Comparison of ENCODE assay signal across 21 cellular contexts in the genomic region with DNA sequence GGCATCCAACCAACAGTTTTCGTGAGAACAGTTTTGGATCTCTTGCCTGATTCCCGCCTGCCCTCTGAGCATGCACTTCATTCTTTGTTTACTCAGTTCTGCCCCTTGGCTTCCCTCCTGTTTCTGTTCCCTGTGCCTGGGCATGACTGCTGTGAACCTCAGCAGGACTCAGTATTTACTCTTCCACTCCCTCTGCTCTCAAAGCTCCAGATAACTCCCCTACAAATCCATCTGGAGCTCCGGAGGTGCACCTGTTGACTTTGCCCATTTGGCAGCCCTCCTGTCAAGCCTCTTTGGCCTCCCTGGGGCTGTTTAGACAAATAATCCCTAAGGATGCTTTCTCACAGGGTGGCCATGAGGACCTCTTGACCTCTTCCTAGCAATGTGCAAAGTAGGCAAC. TPM values are rescaled to one million over a fixed set of nuclear protein-coding genes. Genes with fewer than 3 reads are reported as not detected.
A peak's percentile ranks its signal among the peaks of the same experiment; 100 is the strongest.
DNase-seq lines count a peak whose midpoint lies in the region; ATAC-seq, FAIRE-seq and TF ChIP-seq lines count a peak whose summit lies in the region.
"Had no signal": no experiment of that assay in that cellular context is flagged by ENCODE, and none has a peak within 500 bp of the region (broad histone marks: within the 10 kb centered on the region; RNA-seq: fewer than 3 reads in every experiment).

No MANE protein-coding gene starts in this region.

- TF ChIP-seq CTCF in IMR-90 (conservative IDR thresholded peaks at IDR 0.05; ENCODE audit: low read depth, low read length) (no peak), pancreas (IDR thresholded peaks at IDR 0.05) (no peak), GM13977 (IDR thresholded peaks at IDR 0.05; ENCODE audit: extremely low read depth, insufficient read depth, missing control alignments) (no peak)

- H3K36me3 Mint-ChIP-seq in natural killer cell treated with Interleukin-12 subunit alpha and Interleukin-12 subunit beta and Interleukin-15 and Interleukin-18, amount 100 ng/mL, for 72 hours = no peaks in the 10 kb centered on the region

- H4K20me1 ChIP-seq in IMR-90 (ENCODE audit: insufficient read depth, low read length) = no peaks in the 10 kb centered on the region

- H3K4me2 ChIP-seq in IMR-90 (ENCODE audit: low read depth, low read length) = no peak overlapping the region

- H3K27ac ChIP-seq in IMR-90 (ENCODE audit: insufficient read depth, low read length) (no peak overlapping the region), pancreas (no peak overlapping the region)
- H3K27ac ChIP-seq: adrenal gland, heart right ventricle, parathyroid adenoma, RWPE1 had no signal

- H3K9ac ChIP-seq in IMR-90 (ENCODE audit: low read depth, low read length) = no peak overlapping the region
- H3K9ac ChIP-seq: parathyroid adenoma had no signal

- H2BK20ac ChIP-seq in IMR-90 (ENCODE audit: low read depth, low read length) = no peak overlapping the region

- no peak overlapping the region for H4K91ac ChIP-seq in IMR-90 (ENCODE audit: insufficient read depth, low read depth, low read length)

- H3K4me1 Mint-ChIP-seq in natural killer cell treated with Interleukin-12 subunit alpha and Interleukin-12 subunit beta and Interleukin-15 and Interleukin-18, amount 100 ng/mL, for 72 hours (ENCODE audit: low read depth in 2 of 2) = peaks cover 0 to 3% of the 10 kb centered on the region in 2 donors
- H3K4me1 Mint-ChIP-seq: memory B cell had no signal

- no peak overlapping the region for H3K4me3 ChIP-seq in IMR-90 (ENCODE audit: insufficient read depth, low read depth, low read length)
- H3K4me3 ChIP-seq in pancreas = no peak overlapping the region
- H3K4me3 ChIP-seq: adrenal gland, GM12878, heart right ventricle had no signal

- CTCF ChIA-PET in IMR-90 (lab: Yijun Ruan, JAX) = no interaction called here

- intact Hi-C loops in IMR-90 (cut with micrococcal nuclease) (no loop called here), pancreas (cut with DNase I) (no loop called here)

- H3K27me3 Mint-ChIP-seq in natural killer cell treated with Interleukin-12 subunit alpha and Interleukin-12 subunit beta and Interleukin-15 and Interleukin-18, amount 100 ng/mL, for 72 hours = peaks cover 21 to 40% of the 10 kb centered on the region in 2 donors

- no peak for FAIRE-seq in pancreas (lab: Jason Lieb, UNC)
- FAIRE-seq: GM12878 had no signal

- H3K4me1 ChIP-seq in IMR-90 (ENCODE audit: control insufficient read depth, insufficient read depth, low read length) = no peaks in the 10 kb centered on the region
- no peaks in the 10 kb centered on the region for H3K4me1 ChIP-seq in pancreas
- H3K4me1 ChIP-seq: adrenal gland, parathyroid adenoma had no signal

- H3K14ac ChIP-seq in IMR-90 (replicated peaks; ENCODE audit: low read depth, low read length) = no peak overlapping the region

- H3K18ac ChIP-seq in IMR-90 (ENCODE audit: low read depth, low read length) = no peak overlapping the region

- POLR2A ChIA-PET in IMR-90 (lab: Charles Lee; ENCODE audit: unreplicated experiment) = no interaction called here

- H2AFZ ChIP-seq in IMR-90 (replicated peaks; ENCODE audit: low read length, poor library complexity) = no peak overlapping the region
- H2AFZ ChIP-seq: parathyroid adenoma had no signal

- dilution Hi-C loops in IMR-90 (cut with HindIII; ENCODE audit: low sequenced_read_pairs, unreplicated experiment) = no loop called here

- no peak overlapping the region for H2AK5ac ChIP-seq in IMR-90 (ENCODE audit: low read depth, low read length)

- H2BK5ac ChIP-seq in IMR-90 (ENCODE audit: low read depth, low read length, poor library complexity, severe bottlenecking) = no peak overlapping the region

- 83% methylated on average over 3 of the region's 3 CpGs; no CpG with 5 or more reads in 1 of the 2 experiments for WGBS in IMR-90 (ENCODE audit: extremely low coverage in 2 of 2, insufficient read length in 1 of 2), 2 experiments
- WGBS in pancreas, 2 donors = 26 to 37% methylated on average over 3 of the region's 3 CpGs

- no peak overlapping the region for H4K8ac ChIP-seq in IMR-90 (ENCODE audit: low read depth in 2 of 2, low read length in 2 of 2)

- no TSS peak for BruUV-seq in IMR-90 (replicated peaks; lab: Mats Ljungman, UMichigan)

- H3K4me3 Mint-ChIP-seq in natural killer cell treated with Interleukin-12 subunit alpha and Interleukin-12 subunit beta and Interleukin-15 and Interleukin-18, amount 100 ng/mL, for 72 hours = no peak overlapping the region
- H3K4me3 Mint-ChIP-seq: activated CD4-positive, alpha-beta T cell treated with anti-CD3 and anti-CD28 coated beads, Interleukin-2, amount 10 ng/mL, durations not matched to agents 7 days and 5 days; memory B cell; naive thymus-derived CD8-positive, alpha-beta T cell had no signal

- H3K27me3 ChIP-seq in IMR-90 (ENCODE audit: control insufficient read depth, insufficient read depth, low read length) (peaks cover 4% of the 10 kb centered on the region), pancreas (no peaks in the 10 kb centered on the region)
- H3K27me3 ChIP-seq: adrenal gland, heart right ventricle had no signal

- peaks cover 3% of the 10 kb centered on the region for H3K9me3 Mint-ChIP-seq in natural killer cell treated with Interleukin-12 subunit alpha and Interleukin-12 subunit beta and Interleukin-15 and Interleukin-18, amount 100 ng/mL, for 72 hours
- H3K9me3 Mint-ChIP-seq: memory B cell had no signal

- H3K9me3 ChIP-seq in IMR-90 (ENCODE audit: control insufficient read depth, insufficient read depth, low read length) (no peaks in the 10 kb centered on the region), pancreas (no peaks in the 10 kb centered on the region)
- H3K9me3 ChIP-seq: adrenal gland, heart right ventricle had no signal

- in situ Hi-C loops in IMR-90 (cut with MboI; ENCODE audit: low sequenced_read_pairs) = no loop called here
- in situ Hi-C loops in GM13977 (cut with MboI; ENCODE audit: low pct_unique_long_range_greater_than_20kb, low sequenced_read_pairs, unreplicated experiment) = no loop called here

- H4K5ac ChIP-seq in IMR-90 (ENCODE audit: low read depth, low read length) = no peak overlapping the region

- H3K4ac ChIP-seq in IMR-90 (ENCODE audit: low read depth, low read length) = no peak overlapping the region

- H3K36me3 ChIP-seq in IMR-90 (ENCODE audit: control insufficient read depth, insufficient read depth, low read length) (no peaks in the 10 kb centered on the region), pancreas (no peaks in the 10 kb centered on the region)
- H3K36me3 ChIP-seq: adrenal gland, heart right ventricle had no signal

- DNase-seq in IMR-90 = no peak
- peak; percentile 16 for DNase-seq in NCI-H2029 (lab: John Stamatoyannopoulos, UW)
- peak; percentile 38 for DNase-seq in SHP77 treated with DMSO at 0.1 percent for 48 hours (lab: John Stamatoyannopoulos, UW)
- DNase-seq in pancreas = peak in 4 of 6 donors; percentile 17 to 34 (median 25)
- DNase-seq in globus pallidus (ENCODE audit: low spot score) = no peak
- no peak for DNase-seq in GM13977 (ENCODE audit: low spot score)
- DNase-seq in natural killer cell treated with Interleukin-12 subunit alpha and Interleukin-12 subunit beta and Interleukin-15 and Interleukin-18, amount 100 ng/mL, for 72 hours (ENCODE audit: low spot score) = no peak
- no peak for DNase-seq in NCI-H526 (lab: John Stamatoyannopoulos, UW)
- DNase-seq: activated CD4-positive, alpha-beta T cell treated with anti-CD3 and anti-CD28 coated beads, Interleukin-2, amount 10 ng/mL, durations not matched to agents 7 days and 5 days; activated CD8-positive, alpha-beta memory T cell treated with anti-CD3 and anti-CD28 coated beads, Interleukin-2, amount 50 U/mL, for 4 hours; activated effector memory CD4-positive, alpha-beta T cell treated with anti-CD3 and anti-CD28 coated beads, Interleukin-2, amount 50 U/mL, for 16 hours; adrenal gland; GF-D8; heart right ventricle; naive thymus-derived CD8-positive, alpha-beta T cell; NCI-H1436 treated with DMSO at 0.1 percent for 48 hours; stimulated activated CD4-positive, alpha-beta T cell treated with anti-CD3 and anti-CD28 coated beads, Interleukin-2, amount 100 ng/mL, for 48 hours had no signal

- no peak overlapping the region for H3K56ac ChIP-seq in IMR-90 (ENCODE audit: extremely low read depth, insufficient read depth, low read length)

- H3K27ac Mint-ChIP-seq in natural killer cell treated with Interleukin-12 subunit alpha and Interleukin-12 subunit beta and Interleukin-15 and Interleukin-18, amount 100 ng/mL, for 72 hours = no peak overlapping the region
- H3K27ac Mint-ChIP-seq: activated CD4-positive, alpha-beta T cell treated with anti-CD3 and anti-CD28 coated beads, Interleukin-2, amount 10 ng/mL, durations not matched to agents 7 days and 5 days; memory B cell had no signal

- no peak for TF ChIP-seq RAD21 in IMR-90 (IDR thresholded peaks at IDR 0.05; ENCODE audit: low read length)

- H3K79me1 ChIP-seq in IMR-90 (ENCODE audit: low read depth in 1 of 2, low read length in 2 of 2) = no peaks in the 10 kb centered on the region

- ATAC-seq in IMR-90 (ENCODE audit: low read depth) = no peak
- peak; percentile 75 to 98 (median 91) for ATAC-seq in pancreas
- ATAC-seq in natural killer cell treated with Interleukin-12 subunit alpha and Interleukin-12 subunit beta and Interleukin-15 and Interleukin-18, amount 100 ng/mL, for 72 hours = no peak
- ATAC-seq: GM12878; heart right ventricle; naive thymus-derived CD8-positive, alpha-beta T cell had no signal

- no peak overlapping the region for H2BK120ac ChIP-seq in IMR-90 (ENCODE audit: low read depth, low read length)

- H3K9me1 ChIP-seq in IMR-90 (ENCODE audit: insufficient read depth, low read length) = no peaks in the 10 kb centered on the region

- no peak overlapping the region for H3K23ac ChIP-seq in IMR-90 (ENCODE audit: low read depth, low read length)

- H2AK9ac ChIP-seq in IMR-90 (replicated peaks; ENCODE audit: low read depth, low read length, poor library complexity) = peak overlapping the region; percentile 42

- no peak for TF ChIP-seq POLR2A in IMR-90 (IDR thresholded peaks at IDR 0.05; ENCODE audit: low read depth, low read length)

- H2BK15ac ChIP-seq in IMR-90 (ENCODE audit: low read depth, low read length) = no peak overlapping the region

TF ChIP-seq in IMR-90, 13 proteins besides CTCF, POLR2A, EP300 and RAD21 (continues in another document):
- TF ChIP-seq RFX5 (IDR thresholded peaks at IDR 0.05; ENCODE audit: low read depth, low read length) (no peak), CHD1 (IDR thresholded peaks at IDR 0.05; ENCODE audit: low read depth, low read length) (no peak), BHLHE40 (IDR thresholded peaks at IDR 0.05; ENCODE audit: low read depth, low read length) (no peak), CEBPB (IDR thresholded peaks at IDR 0.05; ENCODE audit: low read depth, low read length) (no peak)

RNA-seq across cellular contexts. Expression of gene ARGLU1, which starts 34.2 kb away (rescaled TPM):
- total RNA-seq in IMR-90 (2012; rRNA removed) = 11.1 and 28.1 TPM in 2 replicates
- polyA plus RNA-seq in IMR-90 (2012; rRNA removed) = 50.0 and 51.4 TPM in 2 replicates
- polyA plus RNA-seq in IMR-90 (2012; cell fraction: cytosol; rRNA removed) = 10.8 and 11.3 TPM in 2 replicates
- polyA plus RNA-seq in IMR-90 (2012; cell fraction: nucleus; rRNA removed; ENCODE audit: low replicate concordance) = 142 and 399 TPM in 2 replicates
- 10 to 100 TPM; 15.9 to 42.4 (median 24.2) TPM for total RNA-seq in pancreas
- polyA plus RNA-seq in pancreas = 10 to 100 TPM; 53.8 to 96.1 TPM
- total RNA-seq in natural killer cell treated with Interleukin-12 subunit alpha and Interleukin-12 subunit beta and Interleukin-15 and Interleukin-18, amount 100 ng/mL, for 72 hours = 10 to 100 TPM; 60.7 to 89.1 TPM

Comparison
In these comparisons a context has a peak if more than half of its experiments do, and no peak if none do; other contexts are left out.
1. ATAC-seq: peak in pancreas (4 of 4); none in IMR-90 (single experiment) and natural killer cell treated with Interleukin-12 subunit alpha and Interleukin-12 subunit beta and Interleukin-15 and Interleukin-18, amount 100 ng/mL, for 72 hours (0 of 2).
2. DNase-seq: peak in NCI-H2029 (single experiment), SHP77 treated with DMSO at 0.1 percent for 48 hours (single experiment) and pancreas (4 of 6); none in IMR-90 (single experiment), globus pallidus (single experiment), GM13977 (single experiment), natural killer cell treated with Interleukin-12 subunit alpha and Interleukin-12 subunit beta and Interleukin-15 and Interleukin-18, amount 100 ng/mL, for 72 hours (single experiment) and NCI-H526 (0 of 2).